In the genomic region with DNA sequence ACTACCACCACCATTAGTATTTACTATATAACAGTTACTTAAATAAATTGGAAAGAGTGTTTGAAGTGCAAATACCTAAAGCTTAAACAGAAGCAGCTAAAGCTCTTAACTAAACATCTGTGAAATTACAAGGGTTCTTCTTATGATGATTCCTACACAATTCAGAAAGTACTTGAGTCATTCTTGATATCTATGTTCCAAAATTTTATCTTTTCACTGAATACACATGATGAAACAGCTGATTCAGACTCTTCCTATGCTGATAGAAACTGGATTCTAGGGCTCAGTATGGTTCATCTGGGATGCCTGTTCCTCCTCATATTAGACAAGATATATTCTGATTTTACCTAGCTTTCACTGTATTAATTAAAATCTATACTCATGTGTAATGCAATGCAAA, we compare ENCODE assay signal across 2 cellular contexts.
TF ChIP-seq lines count a peak whose summit lies in the region.

No MANE protein-coding gene starts in this region.

TF ChIP-seq in IMR-90, 13 proteins besides CTCF, POLR2A, EP300 and RAD21:
- TF ChIP-seq MAFK (IDR thresholded peaks at IDR 0.05; ENCODE audit: low read depth, low read length): no peak
- TF ChIP-seq NFE2L2 (IDR thresholded peaks at IDR 0.05; ENCODE audit: low read depth, low read length): no peak
- no peak for TF ChIP-seq CEBPB (IDR thresholded peaks at IDR 0.05; ENCODE audit: low read depth, low read length)
- TF ChIP-seq RFX5 (IDR thresholded peaks at IDR 0.05; ENCODE audit: low read depth, low read length): no peak
- no peak for TF ChIP-seq MXI1 (IDR thresholded peaks at IDR 0.05; ENCODE audit: borderline replicate concordance, low read depth, low read length)
- TF ChIP-seq BHLHE40 (IDR thresholded peaks at IDR 0.05; ENCODE audit: low read depth, low read length): no peak
- TF ChIP-seq SMC3 (IDR thresholded peaks at IDR 0.05; ENCODE audit: low read depth, low read length): no peak
- TF ChIP-seq CHD1 (IDR thresholded peaks at IDR 0.05; ENCODE audit: low read depth, low read length): no peak
- TF ChIP-seq USF2 (IDR thresholded peaks at IDR 0.05; ENCODE audit: low read depth, low read length): no peak
- TF ChIP-seq FOS (IDR thresholded peaks at IDR 0.05; ENCODE audit: low read depth, low read length): no peak
- TF ChIP-seq, protein P1, sequence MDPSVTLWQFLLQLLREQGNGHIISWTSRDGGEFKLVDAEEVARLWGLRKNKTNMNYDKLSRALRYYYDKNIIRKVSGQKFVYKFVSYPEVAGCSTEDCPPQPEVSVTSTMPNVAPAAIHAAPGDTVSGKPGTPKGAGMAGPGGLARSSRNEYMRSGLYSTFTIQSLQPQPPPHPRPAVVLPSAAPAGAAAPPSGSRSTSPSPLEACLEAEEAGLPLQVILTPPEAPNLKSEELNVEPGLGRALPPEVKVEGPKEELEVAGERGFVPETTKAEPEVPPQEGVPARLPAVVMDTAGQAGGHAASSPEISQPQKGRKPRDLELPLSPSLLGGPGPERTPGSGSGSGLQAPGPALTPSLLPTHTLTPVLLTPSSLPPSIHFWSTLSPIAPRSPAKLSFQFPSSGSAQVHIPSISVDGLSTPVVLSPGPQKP (IDR thresholded peaks at IDR 0.05; ENCODE audit: borderline replicate concordance, low read depth, low read length): no peak
- no peak for TF ChIP-seq MAZ (IDR thresholded peaks at IDR 0.05; ENCODE audit: borderline replicate concordance, low read depth, low read length)

TF ChIP-seq in K562, 482 proteins besides CTCF, POLR2A, EP300 and RAD21 (continues in another document):
- TF ChIP-seq JUND (IDR thresholded peaks at IDR 0.05; ENCODE audit: borderline replicate concordance, low read depth, low read length) (peak; percentile 14; the same call in 1 of the 2 replicates), JUND (tag; IDR thresholded peaks at IDR 0.05; ENCODE audit: borderline replicate concordance, low read depth, low read length) (no peak), FOSL1 (tag; conservative IDR thresholded peaks at IDR 0.05) (peak; percentile 31; the same call in 1 of the 2 replicates), ZNF165 (CRISPR knock-in tag; IDR thresholded peaks at IDR 0.05; ENCODE audit: borderline replicate concordance) (no peak), KLF1 (tag; IDR thresholded peaks at IDR 0.05) (no peak), NFE2 (IDR thresholded peaks at IDR 0.05; ENCODE audit: low read depth) (0 out of 2 replicates have a peak, but pooled peaks have one; percentile 20), C11orf30 (IDR thresholded peaks at IDR 0.05; ENCODE audit: low read depth) (peak; percentile 57; the same call in 1 of the 2 replicates), CEBPG (CRISPR knock-in tag; IDR thresholded peaks at IDR 0.05) (no peak), CEBPG (tag; conservative IDR thresholded peaks at IDR 0.05 in 1 of 2, IDR thresholded peaks at IDR 0.05 in 1 of 2) (0 out of 4 replicates have a peak, but pooled peaks of 1 of the 2 experiments have one; percentile 14), ZNF23 (CRISPR knock-in tag; IDR thresholded peaks at IDR 0.05) (no peak), POLR2H (tag; IDR thresholded peaks at IDR 0.05; ENCODE audit: low read depth) (0 out of 2 replicates have a peak, but pooled peaks have one; percentile 39), DACH1 (IDR thresholded peaks at IDR 0.05; ENCODE audit: partially characterized antibody) (peak; percentile 55), ZNF174 (CRISPR knock-in tag; IDR thresholded peaks at IDR 0.05) (no peak), ZKSCAN1 (IDR thresholded peaks at IDR 0.05; ENCODE audit: low read depth, low read length) (no peak), MAZ (CRISPR knock-in tag; conservative IDR thresholded peaks at IDR 0.05 in 1 of 2, IDR thresholded peaks at IDR 0.05 in 1 of 2) (no peak), ZNF395 (CRISPR knock-in tag; IDR thresholded peaks at IDR 0.05) (no peak), ZBTB26 (CRISPR knock-in tag; IDR thresholded peaks at IDR 0.05) (no peak), CREBBP (IDR thresholded peaks at IDR 0.05; ENCODE audit: low read depth, low read length) (no peak), BRCA1 (IDR thresholded peaks at IDR 0.05) (no peak), BRCA1 (CRISPR knock-in tag; IDR thresholded peaks at IDR 0.05) (no peak), SAP30 (IDR thresholded peaks at IDR 0.05; ENCODE audit: borderline replicate concordance, insufficient read depth, low read depth, low read length, poor library complexity, severe bottlenecking) (no peak), ZNF212 (CRISPR knock-in tag; IDR thresholded peaks at IDR 0.05) (no peak), ZNF232 (CRISPR knock-in tag; IDR thresholded peaks at IDR 0.05) (no peak), HMG20A (CRISPR knock-in tag; conservative IDR thresholded peaks at IDR 0.05) (no peak)
- TF ChIP-seq, protein P2, sequence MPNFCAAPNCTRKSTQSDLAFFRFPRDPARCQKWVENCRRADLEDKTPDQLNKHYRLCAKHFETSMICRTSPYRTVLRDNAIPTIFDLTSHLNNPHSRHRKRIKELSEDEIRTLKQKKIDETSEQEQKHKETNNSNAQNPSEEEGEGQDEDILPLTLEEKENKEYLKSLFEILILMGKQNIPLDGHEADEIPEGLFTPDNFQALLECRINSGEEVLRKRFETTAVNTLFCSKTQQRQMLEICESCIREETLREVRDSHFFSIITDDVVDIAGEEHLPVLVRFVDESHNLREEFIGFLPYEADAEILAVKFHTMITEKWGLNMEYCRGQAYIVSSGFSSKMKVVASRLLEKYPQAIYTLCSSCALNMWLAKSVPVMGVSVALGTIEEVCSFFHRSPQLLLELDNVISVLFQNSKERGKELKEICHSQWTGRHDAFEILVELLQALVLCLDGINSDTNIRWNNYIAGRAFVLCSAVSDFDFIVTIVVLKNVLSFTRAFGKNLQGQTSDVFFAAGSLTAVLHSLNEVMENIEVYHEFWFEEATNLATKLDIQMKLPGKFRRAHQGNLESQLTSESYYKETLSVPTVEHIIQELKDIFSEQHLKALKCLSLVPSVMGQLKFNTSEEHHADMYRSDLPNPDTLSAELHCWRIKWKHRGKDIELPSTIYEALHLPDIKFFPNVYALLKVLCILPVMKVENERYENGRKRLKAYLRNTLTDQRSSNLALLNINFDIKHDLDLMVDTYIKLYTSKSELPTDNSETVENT (CRISPR knock-in tag; IDR thresholded peaks at IDR 0.05): no peak
- TF ChIP-seq, protein P3, sequence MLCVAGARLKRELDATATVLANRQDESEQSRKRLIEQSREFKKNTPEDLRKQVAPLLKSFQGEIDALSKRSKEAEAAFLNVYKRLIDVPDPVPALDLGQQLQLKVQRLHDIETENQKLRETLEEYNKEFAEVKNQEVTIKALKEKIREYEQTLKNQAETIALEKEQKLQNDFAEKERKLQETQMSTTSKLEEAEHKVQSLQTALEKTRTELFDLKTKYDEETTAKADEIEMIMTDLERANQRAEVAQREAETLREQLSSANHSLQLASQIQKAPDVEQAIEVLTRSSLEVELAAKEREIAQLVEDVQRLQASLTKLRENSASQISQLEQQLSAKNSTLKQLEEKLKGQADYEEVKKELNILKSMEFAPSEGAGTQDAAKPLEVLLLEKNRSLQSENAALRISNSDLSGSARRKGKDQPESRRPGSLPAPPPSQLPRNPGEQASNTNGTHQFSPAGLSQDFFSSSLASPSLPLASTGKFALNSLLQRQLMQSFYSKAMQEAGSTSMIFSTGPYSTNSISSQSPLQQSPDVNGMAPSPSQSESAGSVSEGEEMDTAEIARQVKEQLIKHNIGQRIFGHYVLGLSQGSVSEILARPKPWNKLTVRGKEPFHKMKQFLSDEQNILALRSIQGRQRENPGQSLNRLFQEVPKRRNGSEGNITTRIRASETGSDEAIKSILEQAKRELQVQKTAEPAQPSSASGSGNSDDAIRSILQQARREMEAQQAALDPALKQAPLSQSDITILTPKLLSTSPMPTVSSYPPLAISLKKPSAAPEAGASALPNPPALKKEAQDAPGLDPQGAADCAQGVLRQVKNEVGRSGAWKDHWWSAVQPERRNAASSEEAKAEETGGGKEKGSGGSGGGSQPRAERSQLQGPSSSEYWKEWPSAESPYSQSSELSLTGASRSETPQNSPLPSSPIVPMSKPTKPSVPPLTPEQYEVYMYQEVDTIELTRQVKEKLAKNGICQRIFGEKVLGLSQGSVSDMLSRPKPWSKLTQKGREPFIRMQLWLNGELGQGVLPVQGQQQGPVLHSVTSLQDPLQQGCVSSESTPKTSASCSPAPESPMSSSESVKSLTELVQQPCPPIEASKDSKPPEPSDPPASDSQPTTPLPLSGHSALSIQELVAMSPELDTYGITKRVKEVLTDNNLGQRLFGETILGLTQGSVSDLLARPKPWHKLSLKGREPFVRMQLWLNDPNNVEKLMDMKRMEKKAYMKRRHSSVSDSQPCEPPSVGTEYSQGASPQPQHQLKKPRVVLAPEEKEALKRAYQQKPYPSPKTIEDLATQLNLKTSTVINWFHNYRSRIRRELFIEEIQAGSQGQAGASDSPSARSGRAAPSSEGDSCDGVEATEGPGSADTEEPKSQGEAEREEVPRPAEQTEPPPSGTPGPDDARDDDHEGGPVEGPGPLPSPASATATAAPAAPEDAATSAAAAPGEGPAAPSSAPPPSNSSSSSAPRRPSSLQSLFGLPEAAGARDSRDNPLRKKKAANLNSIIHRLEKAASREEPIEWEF (CRISPR knock-in tag; IDR thresholded peaks at IDR 0.05): no peak
- TF ChIP-seq, protein P4, sequence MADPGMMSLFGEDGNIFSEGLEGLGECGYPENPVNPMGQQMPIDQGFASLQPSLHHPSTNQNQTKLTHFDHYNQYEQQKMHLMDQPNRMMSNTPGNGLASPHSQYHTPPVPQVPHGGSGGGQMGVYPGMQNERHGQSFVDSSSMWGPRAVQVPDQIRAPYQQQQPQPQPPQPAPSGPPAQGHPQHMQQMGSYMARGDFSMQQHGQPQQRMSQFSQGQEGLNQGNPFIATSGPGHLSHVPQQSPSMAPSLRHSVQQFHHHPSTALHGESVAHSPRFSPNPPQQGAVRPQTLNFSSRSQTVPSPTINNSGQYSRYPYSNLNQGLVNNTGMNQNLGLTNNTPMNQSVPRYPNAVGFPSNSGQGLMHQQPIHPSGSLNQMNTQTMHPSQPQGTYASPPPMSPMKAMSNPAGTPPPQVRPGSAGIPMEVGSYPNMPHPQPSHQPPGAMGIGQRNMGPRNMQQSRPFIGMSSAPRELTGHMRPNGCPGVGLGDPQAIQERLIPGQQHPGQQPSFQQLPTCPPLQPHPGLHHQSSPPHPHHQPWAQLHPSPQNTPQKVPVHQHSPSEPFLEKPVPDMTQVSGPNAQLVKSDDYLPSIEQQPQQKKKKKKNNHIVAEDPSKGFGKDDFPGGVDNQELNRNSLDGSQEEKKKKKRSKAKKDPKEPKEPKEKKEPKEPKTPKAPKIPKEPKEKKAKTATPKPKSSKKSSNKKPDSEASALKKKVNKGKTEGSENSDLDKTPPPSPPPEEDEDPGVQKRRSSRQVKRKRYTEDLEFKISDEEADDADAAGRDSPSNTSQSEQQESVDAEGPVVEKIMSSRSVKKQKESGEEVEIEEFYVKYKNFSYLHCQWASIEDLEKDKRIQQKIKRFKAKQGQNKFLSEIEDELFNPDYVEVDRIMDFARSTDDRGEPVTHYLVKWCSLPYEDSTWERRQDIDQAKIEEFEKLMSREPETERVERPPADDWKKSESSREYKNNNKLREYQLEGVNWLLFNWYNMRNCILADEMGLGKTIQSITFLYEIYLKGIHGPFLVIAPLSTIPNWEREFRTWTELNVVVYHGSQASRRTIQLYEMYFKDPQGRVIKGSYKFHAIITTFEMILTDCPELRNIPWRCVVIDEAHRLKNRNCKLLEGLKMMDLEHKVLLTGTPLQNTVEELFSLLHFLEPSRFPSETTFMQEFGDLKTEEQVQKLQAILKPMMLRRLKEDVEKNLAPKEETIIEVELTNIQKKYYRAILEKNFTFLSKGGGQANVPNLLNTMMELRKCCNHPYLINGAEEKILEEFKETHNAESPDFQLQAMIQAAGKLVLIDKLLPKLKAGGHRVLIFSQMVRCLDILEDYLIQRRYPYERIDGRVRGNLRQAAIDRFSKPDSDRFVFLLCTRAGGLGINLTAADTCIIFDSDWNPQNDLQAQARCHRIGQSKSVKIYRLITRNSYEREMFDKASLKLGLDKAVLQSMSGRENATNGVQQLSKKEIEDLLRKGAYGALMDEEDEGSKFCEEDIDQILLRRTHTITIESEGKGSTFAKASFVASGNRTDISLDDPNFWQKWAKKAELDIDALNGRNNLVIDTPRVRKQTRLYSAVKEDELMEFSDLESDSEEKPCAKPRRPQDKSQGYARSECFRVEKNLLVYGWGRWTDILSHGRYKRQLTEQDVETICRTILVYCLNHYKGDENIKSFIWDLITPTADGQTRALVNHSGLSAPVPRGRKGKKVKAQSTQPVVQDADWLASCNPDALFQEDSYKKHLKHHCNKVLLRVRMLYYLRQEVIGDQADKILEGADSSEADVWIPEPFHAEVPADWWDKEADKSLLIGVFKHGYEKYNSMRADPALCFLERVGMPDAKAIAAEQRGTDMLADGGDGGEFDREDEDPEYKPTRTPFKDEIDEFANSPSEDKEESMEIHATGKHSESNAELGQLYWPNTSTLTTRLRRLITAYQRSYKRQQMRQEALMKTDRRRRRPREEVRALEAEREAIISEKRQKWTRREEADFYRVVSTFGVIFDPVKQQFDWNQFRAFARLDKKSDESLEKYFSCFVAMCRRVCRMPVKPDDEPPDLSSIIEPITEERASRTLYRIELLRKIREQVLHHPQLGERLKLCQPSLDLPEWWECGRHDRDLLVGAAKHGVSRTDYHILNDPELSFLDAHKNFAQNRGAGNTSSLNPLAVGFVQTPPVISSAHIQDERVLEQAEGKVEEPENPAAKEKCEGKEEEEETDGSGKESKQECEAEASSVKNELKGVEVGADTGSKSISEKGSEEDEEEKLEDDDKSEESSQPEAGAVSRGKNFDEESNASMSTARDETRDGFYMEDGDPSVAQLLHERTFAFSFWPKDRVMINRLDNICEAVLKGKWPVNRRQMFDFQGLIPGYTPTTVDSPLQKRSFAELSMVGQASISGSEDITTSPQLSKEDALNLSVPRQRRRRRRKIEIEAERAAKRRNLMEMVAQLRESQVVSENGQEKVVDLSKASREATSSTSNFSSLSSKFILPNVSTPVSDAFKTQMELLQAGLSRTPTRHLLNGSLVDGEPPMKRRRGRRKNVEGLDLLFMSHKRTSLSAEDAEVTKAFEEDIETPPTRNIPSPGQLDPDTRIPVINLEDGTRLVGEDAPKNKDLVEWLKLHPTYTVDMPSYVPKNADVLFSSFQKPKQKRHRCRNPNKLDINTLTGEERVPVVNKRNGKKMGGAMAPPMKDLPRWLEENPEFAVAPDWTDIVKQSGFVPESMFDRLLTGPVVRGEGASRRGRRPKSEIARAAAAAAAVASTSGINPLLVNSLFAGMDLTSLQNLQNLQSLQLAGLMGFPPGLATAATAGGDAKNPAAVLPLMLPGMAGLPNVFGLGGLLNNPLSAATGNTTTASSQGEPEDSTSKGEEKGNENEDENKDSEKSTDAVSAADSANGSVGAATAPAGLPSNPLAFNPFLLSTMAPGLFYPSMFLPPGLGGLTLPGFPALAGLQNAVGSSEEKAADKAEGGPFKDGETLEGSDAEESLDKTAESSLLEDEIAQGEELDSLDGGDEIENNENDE (IDR thresholded peaks at IDR 0.05; ENCODE audit: low read depth, low read length): no peak
